Comparison of ENCODE assay signal across 9 cellular contexts in the genomic region with DNA sequence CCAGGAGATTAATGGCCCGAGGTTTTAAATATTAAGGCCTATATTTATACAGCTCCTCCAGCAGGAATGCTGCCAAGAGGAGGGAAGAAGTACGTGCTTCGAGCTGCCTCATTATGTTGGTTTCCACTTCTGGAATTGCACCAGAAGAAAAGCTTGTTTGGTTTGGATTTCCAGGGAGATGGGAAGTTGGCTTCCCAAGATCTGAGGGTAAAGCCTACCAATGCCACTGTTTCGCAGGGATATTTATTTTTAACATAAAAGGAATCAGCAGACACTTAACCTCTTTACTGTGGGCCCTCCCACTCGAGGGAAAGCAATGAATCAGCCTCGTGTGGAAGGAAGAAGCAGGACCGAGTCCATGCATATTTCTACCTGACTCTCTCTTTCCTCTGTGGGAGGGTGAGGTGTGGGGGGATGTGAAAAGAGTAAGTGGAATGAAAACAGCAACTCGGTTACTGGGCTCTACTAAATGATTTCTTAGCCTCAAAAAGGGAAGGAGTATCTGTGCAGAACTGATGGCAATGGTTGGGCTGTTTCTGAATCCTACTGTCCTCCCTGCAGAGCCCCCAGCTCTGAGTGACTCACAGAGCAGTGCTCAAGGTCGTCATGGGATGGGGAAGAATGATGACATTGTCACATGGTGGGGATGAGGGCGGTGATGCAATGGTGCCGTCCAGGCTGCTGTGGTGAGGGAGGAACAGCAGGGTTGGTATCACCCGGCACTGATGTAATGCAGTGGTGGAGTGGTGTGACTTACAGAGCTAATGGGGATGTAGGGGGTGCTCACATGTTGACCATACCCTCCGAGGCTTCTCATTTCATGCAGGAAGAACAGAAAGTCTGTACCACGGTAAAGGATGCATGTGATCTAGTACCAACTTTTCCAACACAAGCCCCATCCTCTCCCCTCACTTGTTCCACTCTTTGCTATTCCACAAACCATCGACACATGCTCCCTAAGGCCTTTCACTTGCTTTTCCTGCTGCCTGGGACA.
DNase-seq lines count a peak whose midpoint lies in the region; ATAC-seq, FAIRE-seq and TF ChIP-seq lines count a peak whose summit lies in the region.
"Had no signal": no experiment of that assay in that cellular context is flagged by ENCODE, and none has a peak within 500 bp of the region (broad histone marks: within the 10 kb centered on the region; RNA-seq: fewer than 3 reads in every experiment).

No MANE protein-coding gene starts in this region.

- no peaks in the 10 kb centered on the region for H3K9me3 Mint-ChIP-seq in activated naive CD8-positive, alpha-beta T cell treated with anti-CD3 and anti-CD28 coated beads, Interleukin-2, amount 50 U/mL, for 24 hours

- no peak for FAIRE-seq in GM12892 (lab: Jason Lieb, UNC)
- FAIRE-seq: frontal cortex had no signal

- H3K4me1 Mint-ChIP-seq in activated naive CD8-positive, alpha-beta T cell treated with anti-CD3 and anti-CD28 coated beads, Interleukin-2, amount 50 U/mL, for 24 hours, result peaks cover 48% of the 10 kb centered on the region

- intact Hi-C loops in tibial artery (cut with DNase I; ENCODE audit: low total_unique reads), result no loop called here

- no peak for TF ChIP-seq CTCF in tibial artery (IDR thresholded peaks at IDR 0.05)

- no peaks in the 10 kb centered on the region for H3K36me3 ChIP-seq in tibial artery

- peak overlapping the region; percentile 66 to 73 for H3K27ac ChIP-seq in tibial artery

- no peaks in the 10 kb centered on the region for H3K27me3 ChIP-seq in tibial artery

- ATAC-seq in activated naive CD8-positive, alpha-beta T cell treated with anti-CD3 and anti-CD28 coated beads, Interleukin-2, amount 50 U/mL, for 24 hours, result peak; percentile 79

- no peaks in the 10 kb centered on the region for H3K36me3 Mint-ChIP-seq in activated naive CD8-positive, alpha-beta T cell treated with anti-CD3 and anti-CD28 coated beads, Interleukin-2, amount 50 U/mL, for 24 hours (ENCODE audit: low read depth)

- no peak for TF ChIP-seq POLR2A in GM12892 (IDR thresholded peaks at IDR 0.05; ENCODE audit: low read depth, low read length)

- peaks cover 0 to 30% (median 15%) of the 10 kb centered on the region in 4 donors for H3K4me1 ChIP-seq in tibial artery

- H3K27me3 Mint-ChIP-seq in activated naive CD8-positive, alpha-beta T cell treated with anti-CD3 and anti-CD28 coated beads, Interleukin-2, amount 50 U/mL, for 24 hours, result no peaks in the 10 kb centered on the region

- H3K4me3 ChIP-seq in tibial artery, result peak overlapping the region in 1 of 2 donors; percentile 1

- H3K4me3 Mint-ChIP-seq in activated naive CD8-positive, alpha-beta T cell treated with anti-CD3 and anti-CD28 coated beads, Interleukin-2, amount 50 U/mL, for 24 hours, result no peak overlapping the region

- H3K27ac Mint-ChIP-seq in activated naive CD8-positive, alpha-beta T cell treated with anti-CD3 and anti-CD28 coated beads, Interleukin-2, amount 50 U/mL, for 24 hours, result peak overlapping the region; percentile 74

- H3K9me3 ChIP-seq in tibial artery, result no peaks in the 10 kb centered on the region

- DNase-seq in activated T-cell treated with anti-CD3 and anti-CD28 coated beads for 48 hours (ENCODE audit: low read depth) (peak; percentile 31), activated T-cell treated with anti-CD3 and anti-CD28 coated beads for 4 hours (no peak), left kidney (ENCODE audit: low read depth, low spot score) (peak; percentile 50), tibial artery (peak; percentile 62 to 88), NCI-H524 treated with DMSO at 0.1 percent for 48 hours (lab: John Stamatoyannopoulos, UW) (no peak), GM12892 (ENCODE audit: insufficient read length) (no peak), NCI-H510A treated with DMSO at 0.1 percent for 48 hours (lab: John Stamatoyannopoulos, UW) (no peak)
- peak; percentile 30 for DNase-seq in activated naive CD8-positive, alpha-beta T cell treated with anti-CD3 and anti-CD28 coated beads, Interleukin-2, amount 50 U/mL, for 24 hours

Comparison
In these comparisons a context has a peak if more than half of its experiments do, and no peak if none do; other contexts are left out.
1. DNase-seq: peak in activated T-cell treated with anti-CD3 and anti-CD28 coated beads for 48 hours (single experiment), activated naive CD8-positive, alpha-beta T cell treated with anti-CD3 and anti-CD28 coated beads, Interleukin-2, amount 50 U/mL, for 24 hours (single experiment), left kidney (single experiment) and tibial artery (2 of 2); none in activated T-cell treated with anti-CD3 and anti-CD28 coated beads for 4 hours (single experiment), NCI-H524 treated with DMSO at 0.1 percent for 48 hours (single experiment), GM12892 (single experiment) and NCI-H510A treated with DMSO at 0.1 percent for 48 hours (single experiment).